12 cellular contexts compared by ENCODE assay signal in genomic region chr13:21595546-21595822, GRCh38. TPM values are rescaled to one million over a fixed set of nuclear protein-coding genes. Genes with fewer than 3 reads are reported as not detected.
DNase-seq lines count a peak whose midpoint lies in the region; ATAC-seq lines count a peak whose summit lies in the region.
"Had no signal": no experiment of that assay in that cellular context is flagged by ENCODE, and none has a peak within 500 bp of the region (broad histone marks: within the 10 kb centered on the region; RNA-seq: fewer than 3 reads in every experiment).

No MANE protein-coding gene starts in this region.

- H3K9me2 ChIP-seq in Karpas-422 (replicated peaks; ENCODE audit: insufficient read depth, low read length), result no peaks in the 10 kb centered on the region

- no peak for DNase-seq in Karpas-422
- DNase-seq in NCI-H2029 treated with DMSO at 0.1 percent for 48 hours (lab: John Stamatoyannopoulos, UW), result no peak
- DNase-seq in NCI-H1105 treated with DMSO at 0.1 percent for 48 hours (lab: John Stamatoyannopoulos, UW), result no peak
- no peak for DNase-seq in iPS-NIHi11 (ENCODE audit: low spot score)
- DNase-seq: activated CD8-positive, alpha-beta memory T cell treated with anti-CD3 and anti-CD28 coated beads, Interleukin-2, amount 50 U/mL, for 4 hours; NCI-H510A treated with DMSO at 0.1 percent for 48 hours; retina had no signal

- H3K27me3 ChIP-seq in Karpas-422 (ENCODE audit: low read length), result no peaks in the 10 kb centered on the region

- H3K4me3 ChIP-seq in Karpas-422 (ENCODE audit: low read length), result no peak overlapping the region

- H3K36me3 ChIP-seq in Karpas-422 (ENCODE audit: insufficient read depth, low read length), result no peaks in the 10 kb centered on the region

- H3K4me1 ChIP-seq in Karpas-422 (ENCODE audit: low read length), result peaks cover 55% of the 10 kb centered on the region

- peaks cover 32% of the 10 kb centered on the region for H3K36me3 Mint-ChIP-seq in stimulated activated memory B cell treated with anti-CD40 and anti-IgM and Interleukin-4, amounts not matched to agents 10 μg/mL and 1 μg/mL and 100 μg/mL, for 72 hours

- peak overlapping the region; percentile 65 for H3K27ac Mint-ChIP-seq in stimulated activated memory B cell treated with anti-CD40 and anti-IgM and Interleukin-4, amounts not matched to agents 10 μg/mL and 1 μg/mL and 100 μg/mL, for 72 hours

- H3K4me3 Mint-ChIP-seq in stimulated activated memory B cell treated with anti-CD40 and anti-IgM and Interleukin-4, amounts not matched to agents 10 μg/mL and 1 μg/mL and 100 μg/mL, for 72 hours, result no peak overlapping the region

- ATAC-seq in GM19372 (IDR thresholded peaks at IDR 0.05; ENCODE audit: low read depth, unreplicated experiment) (peak; percentile 85), HG02798 (IDR thresholded peaks at IDR 0.05; ENCODE audit: poor library complexity, unreplicated experiment) (peak; percentile 79)
- ATAC-seq in stimulated activated memory B cell treated with anti-CD40 and anti-IgM and Interleukin-4, amounts not matched to agents 10 μg/mL and 1 μg/mL and 100 μg/mL, for 72 hours, result peak; percentile 67

- no peak overlapping the region for H3K9ac ChIP-seq in Karpas-422 (ENCODE audit: low read length)
- H3K9ac ChIP-seq: KMS-11 had no signal

- H3K27ac ChIP-seq in Karpas-422 (ENCODE audit: low read length), result peak overlapping the region; percentile 73
- H3K27ac ChIP-seq: KMS-11 had no signal

- peaks cover 70% of the 10 kb centered on the region for H3K4me1 Mint-ChIP-seq in stimulated activated memory B cell treated with anti-CD40 and anti-IgM and Interleukin-4, amounts not matched to agents 10 μg/mL and 1 μg/mL and 100 μg/mL, for 72 hours

- peaks cover 96% of the 10 kb centered on the region for H3K79me2 ChIP-seq in Karpas-422 (ENCODE audit: low read length)

- no peaks in the 10 kb centered on the region for H4K20me1 ChIP-seq in Karpas-422 (ENCODE audit: insufficient read depth, low read depth, low read length)

- no peaks in the 10 kb centered on the region for H3K9me3 Mint-ChIP-seq in stimulated activated memory B cell treated with anti-CD40 and anti-IgM and Interleukin-4, amounts not matched to agents 10 μg/mL and 1 μg/mL and 100 μg/mL, for 72 hours
- H3K9me3 Mint-ChIP-seq: central memory CD8-positive, alpha-beta T cell had no signal

- no peaks in the 10 kb centered on the region for H3K9me3 ChIP-seq in Karpas-422 (ENCODE audit: low read length)

- no peak overlapping the region for H2AFZ ChIP-seq in Karpas-422 (ENCODE audit: low read length)

- peak overlapping the region; percentile 58 for H3K4me2 ChIP-seq in Karpas-422 (ENCODE audit: low read depth, low read length, poor library complexity, severe bottlenecking)
- H3K4me2 ChIP-seq: KMS-11 had no signal

- H3K27me3 Mint-ChIP-seq in stimulated activated memory B cell treated with anti-CD40 and anti-IgM and Interleukin-4, amounts not matched to agents 10 μg/mL and 1 μg/mL and 100 μg/mL, for 72 hours, result no peaks in the 10 kb centered on the region
- H3K27me3 Mint-ChIP-seq: central memory CD8-positive, alpha-beta T cell had no signal

RNA-seq across cellular contexts. Expression of gene MICU2, which starts 8.5 kb away (rescaled TPM):
- 60.1 and 79.1 TPM in 2 replicates for total RNA-seq in Karpas-422 (2014; rRNA removed; shearing (Covaris generic); ENCODE audit: low replicate concordance)
